20 cellular contexts compared by ENCODE assay signal in the genomic region with DNA sequence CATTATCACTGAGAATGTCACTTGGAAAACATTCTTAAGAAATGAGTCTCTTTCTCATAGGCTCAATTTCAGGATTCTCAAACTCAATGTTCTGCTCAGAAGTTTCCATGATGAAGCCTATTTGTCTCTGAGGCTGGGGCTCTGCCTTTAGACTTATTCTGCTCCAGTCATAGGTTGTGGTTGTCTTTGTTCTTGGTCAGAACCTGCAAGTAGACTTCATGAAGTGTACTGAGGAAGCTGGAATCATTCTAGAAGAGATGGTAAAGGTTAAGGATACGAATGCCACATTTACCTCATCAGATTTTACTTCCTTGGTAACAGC. TPM values are rescaled to one million over a fixed set of nuclear protein-coding genes. Genes with fewer than 3 reads are reported as not detected.
DNase-seq lines count a peak whose midpoint lies in the region; ATAC-seq, FAIRE-seq and TF ChIP-seq lines count a peak whose summit lies in the region.
"Had no signal": no experiment of that assay in that cellular context is flagged by ENCODE, and none has a peak within 500 bp of the region (broad histone marks: within the 10 kb centered on the region; RNA-seq: fewer than 3 reads in every experiment).

No MANE protein-coding gene starts in this region.

- ATAC-seq in activated T-helper 17 cell treated with anti-CD3 and anti-CD28 coated beads, Interleukin-2, amount 50 U/mL, for 72 hours (replicated peaks), result peak; percentile 63
- ATAC-seq in gastroesophageal sphincter, result no peak
- ATAC-seq in stimulated activated effector memory CD8-positive, alpha-beta T cell treated with anti-CD3 and anti-CD28 coated beads, Interleukin-12 subunit alpha, Interleukin-12 subunit beta, amount 100 ng/mL, for 72 hours, result no peak
- ATAC-seq: GM12878, heart left ventricle had no signal

- H3K4me1 Mint-ChIP-seq in activated T-cell treated with anti-CD3 and anti-CD28 coated beads, Interleukin-2, amount 50 U/mL, for 24 hours (ENCODE audit: low read depth), result peaks cover 13% of the 10 kb centered on the region
- no peaks in the 10 kb centered on the region for H3K4me1 Mint-ChIP-seq in activated T-helper 17 cell treated with anti-CD3 and anti-CD28 coated beads, Interleukin-2, amount 50 U/mL, for 72 hours
- no peaks in the 10 kb centered on the region for H3K4me1 Mint-ChIP-seq in stimulated activated effector memory CD8-positive, alpha-beta T cell treated with anti-CD3 and anti-CD28 coated beads, Interleukin-12 subunit alpha, Interleukin-12 subunit beta, amount 100 ng/mL, for 72 hours
- H3K4me1 Mint-ChIP-seq: mesothelial cell of epicardium had no signal

- no peak for FAIRE-seq in GM12892 (lab: Jason Lieb, UNC)
- FAIRE-seq: GM12878, keratinocyte had no signal

- peaks cover 82% of the 10 kb centered on the region for H3K36me3 Mint-ChIP-seq in activated T-cell treated with anti-CD3 and anti-CD28 coated beads, Interleukin-2, amount 50 U/mL, for 24 hours (ENCODE audit: low read depth)
- H3K36me3 Mint-ChIP-seq in activated T-helper 17 cell treated with anti-CD3 and anti-CD28 coated beads, Interleukin-2, amount 50 U/mL, for 72 hours (ENCODE audit: low read depth), result peaks cover 86% of the 10 kb centered on the region
- H3K36me3 Mint-ChIP-seq in stimulated activated effector memory CD8-positive, alpha-beta T cell treated with anti-CD3 and anti-CD28 coated beads, Interleukin-12 subunit alpha, Interleukin-12 subunit beta, amount 100 ng/mL, for 72 hours, result peaks cover 76% of the 10 kb centered on the region

- no peak for DNase-seq in activated T-cell treated with anti-CD3 and anti-CD28 coated beads, Interleukin-2, amount 50 U/mL, for 24 hours
- DNase-seq in activated T-cell treated with anti-CD3 and anti-CD28 coated beads for 4 hours (no peak), GM12892 (ENCODE audit: insufficient read length) (no peak), H4 (ENCODE audit: low spot score) (no peak)
- no peak for DNase-seq in stimulated activated effector memory CD8-positive, alpha-beta T cell treated with anti-CD3 and anti-CD28 coated beads, Interleukin-12 subunit alpha, Interleukin-12 subunit beta, amount 100 ng/mL, for 72 hours (ENCODE audit: low spot score in 2 of 2)
- no peak for DNase-seq in stimulated activated CD4-positive, alpha-beta T cell treated with anti-CD3 and anti-CD28 coated beads, Interleukin-2, amount 100 ng/mL, for 48 hours
- DNase-seq: COR-L47; heart left ventricle; NCI-H2081 treated with DMSO at 0.1 percent for 48 hours; NCI-H526; stimulated activated naive CD4-positive, alpha-beta T cell had no signal

- peak overlapping the region; percentile 91 for H3K27ac Mint-ChIP-seq in activated T-cell treated with anti-CD3 and anti-CD28 coated beads, Interleukin-2, amount 50 U/mL, for 24 hours
- H3K27ac Mint-ChIP-seq in activated T-helper 17 cell treated with anti-CD3 and anti-CD28 coated beads, Interleukin-2, amount 50 U/mL, for 72 hours, result peak overlapping the region; percentile 25
- peak overlapping the region; percentile 69 for H3K27ac Mint-ChIP-seq in stimulated activated effector memory CD8-positive, alpha-beta T cell treated with anti-CD3 and anti-CD28 coated beads, Interleukin-12 subunit alpha, Interleukin-12 subunit beta, amount 100 ng/mL, for 72 hours

- no peaks in the 10 kb centered on the region for H3K9me3 Mint-ChIP-seq in activated T-cell treated with anti-CD3 and anti-CD28 coated beads, Interleukin-2, amount 50 U/mL, for 24 hours
- no peaks in the 10 kb centered on the region for H3K9me3 Mint-ChIP-seq in activated T-helper 17 cell treated with anti-CD3 and anti-CD28 coated beads, Interleukin-2, amount 50 U/mL, for 72 hours
- H3K9me3 Mint-ChIP-seq in stimulated activated effector memory CD8-positive, alpha-beta T cell treated with anti-CD3 and anti-CD28 coated beads, Interleukin-12 subunit alpha, Interleukin-12 subunit beta, amount 100 ng/mL, for 72 hours, result no peaks in the 10 kb centered on the region
- H3K9me3 Mint-ChIP-seq: mesothelial cell of epicardium had no signal

- peaks cover 5 to 49% (median 15%) of the 10 kb centered on the region in 3 donors for H3K4me1 ChIP-seq in gastroesophageal sphincter
- H3K4me1 ChIP-seq: SJSA1 had no signal

- TF ChIP-seq EP300 in gastroesophageal sphincter (IDR thresholded peaks at IDR 0.05), result no peak

- H3K27me3 Mint-ChIP-seq in activated T-cell treated with anti-CD3 and anti-CD28 coated beads, Interleukin-2, amount 50 U/mL, for 24 hours, result no peaks in the 10 kb centered on the region
- H3K27me3 Mint-ChIP-seq in activated T-helper 17 cell treated with anti-CD3 and anti-CD28 coated beads, Interleukin-2, amount 50 U/mL, for 72 hours, result no peaks in the 10 kb centered on the region

- no peak overlapping the region for H3K4me3 ChIP-seq in gastroesophageal sphincter
- H3K4me3 ChIP-seq: coronary artery, GM12878, heart left ventricle, SJSA1, skin epidermis had no signal

- no peaks in the 10 kb centered on the region for H3K9me3 ChIP-seq in gastroesophageal sphincter
- H3K9me3 ChIP-seq: heart left ventricle, SJSA1 had no signal

- WGBS in gastroesophageal sphincter (ENCODE audit: low coverage in 1 of 2), 2 donors, result 73 to 83% methylated on average over 1 of the region's 1 CpG

- TF ChIP-seq CTCF in gastroesophageal sphincter (IDR thresholded peaks at IDR 0.05), result no peak

- no peak overlapping the region for H3K4me3 Mint-ChIP-seq in activated T-cell treated with anti-CD3 and anti-CD28 coated beads, Interleukin-2, amount 50 U/mL, for 24 hours
- H3K4me3 Mint-ChIP-seq in activated T-helper 17 cell treated with anti-CD3 and anti-CD28 coated beads, Interleukin-2, amount 50 U/mL, for 72 hours, result no peak overlapping the region
- H3K4me3 Mint-ChIP-seq in stimulated activated effector memory CD8-positive, alpha-beta T cell treated with anti-CD3 and anti-CD28 coated beads, Interleukin-12 subunit alpha, Interleukin-12 subunit beta, amount 100 ng/mL, for 72 hours, result no peak overlapping the region
- H3K4me3 Mint-ChIP-seq: mesothelial cell of epicardium had no signal

- TF ChIP-seq POLR2A in gastroesophageal sphincter (IDR thresholded peaks at IDR 0.05) (no peak), GM12892 (IDR thresholded peaks at IDR 0.05; ENCODE audit: low read depth, low read length) (no peak)

- peak overlapping the region; percentile 76 to 82 (median 76) for H3K27ac ChIP-seq in gastroesophageal sphincter
- H3K27ac ChIP-seq: SJSA1, skin epidermis, VCaP had no signal

- peaks cover 0 to 74% of the 10 kb centered on the region in 2 donors for H3K36me3 ChIP-seq in gastroesophageal sphincter

- no peaks in the 10 kb centered on the region for H3K27me3 ChIP-seq in gastroesophageal sphincter
- H3K27me3 ChIP-seq: heart left ventricle, SJSA1 had no signal

RNA-seq across cellular contexts. Expression of a gene that starts 31.6 kb away (rescaled TPM):
- 100 to 1,000 TPM; 150 to 296 TPM for total RNA-seq in activated T-helper 17 cell treated with anti-CD3 and anti-CD28 coated beads, Interleukin-2, amount 50 U/mL, for 72 hours
- total RNA-seq in gastroesophageal sphincter, result 100 to 1,000 TPM; 218 to 386 (median 278) TPM
- polyA plus RNA-seq in GM12892 (2012; ENCODE audit: missing spikeins), result 126 TPM
- 404 and 447 TPM in 2 replicates for total RNA-seq in H4 (2014; rRNA removed; shearing (Covaris generic))

RNA-seq across cellular contexts. Expression of a gene that starts 60.0 kb away (rescaled TPM):
- 10 to 100 TPM; 30.4 to 38.1 TPM for total RNA-seq in activated T-helper 17 cell treated with anti-CD3 and anti-CD28 coated beads, Interleukin-2, amount 50 U/mL, for 72 hours
- 10 to 100 TPM; 20.7 to 37.4 (median 27.1) TPM for total RNA-seq in gastroesophageal sphincter
- 10.7 TPM for polyA plus RNA-seq in GM12892 (2012; ENCODE audit: missing spikeins)
- total RNA-seq in H4 (2014; rRNA removed; shearing (Covaris generic)), result 6.5 and 10.9 TPM in 2 replicates

Comparison
In these comparisons a context has a peak if more than half of its experiments do, and no peak if none do; other contexts are left out.
1. H3K27ac Mint-ChIP-seq: peak in every context shown above with its lines; median percentile 91 in activated T-cell treated with anti-CD3 and anti-CD28 coated beads, Interleukin-2, amount 50 U/mL, for 24 hours; 69 in stimulated activated effector memory CD8-positive, alpha-beta T cell treated with anti-CD3 and anti-CD28 coated beads, Interleukin-12 subunit alpha, Interleukin-12 subunit beta, amount 100 ng/mL, for 72 hours; 25 in activated T-helper 17 cell treated with anti-CD3 and anti-CD28 coated beads, Interleukin-2, amount 50 U/mL, for 72 hours.